Comparison of ENCODE assay signal across 33 cellular contexts in genomic region chr2:191746809-191747208, GRCh38.
DNase-seq lines count a peak whose midpoint lies in the region; ATAC-seq, FAIRE-seq and TF ChIP-seq lines count a peak whose summit lies in the region.
"Had no signal": no experiment of that assay in that cellular context is flagged by ENCODE, and none has a peak within 500 bp of the region (broad histone marks: within the 10 kb centered on the region; RNA-seq: fewer than 3 reads in every experiment).

No MANE protein-coding gene starts in this region.

- H3K36me3 ChIP-seq in astrocyte (ENCODE audit: insufficient read depth, low read length) (no peaks in the 10 kb centered on the region), SK-N-SH (replicated peaks in 1 of 2; ENCODE audit: control insufficient read depth in 1 of 2, insufficient read depth in 2 of 2, low read length in 1 of 2) (no peaks in the 10 kb centered on the region)
- H3K36me3 ChIP-seq: heart right ventricle, neutrophil, tibial nerve had no signal

- H3K27me3 ChIP-seq in astrocyte (ENCODE audit: insufficient read depth, low read length) (no peaks in the 10 kb centered on the region), SK-N-SH (ENCODE audit: insufficient read depth) (no peaks in the 10 kb centered on the region)
- H3K27me3 ChIP-seq: neutrophil, tibial nerve had no signal

- H3K79me2 ChIP-seq in astrocyte (ENCODE audit: insufficient read depth, low read length), result no peaks in the 10 kb centered on the region
- H3K79me2 ChIP-seq in SK-N-SH (ENCODE audit: insufficient read depth), result no peaks in the 10 kb centered on the region

- no peak overlapping the region for H3K27ac Mint-ChIP-seq in astrocyte (ENCODE audit: unreplicated experiment)
- H3K27ac Mint-ChIP-seq in T-helper 2 cell treated with Interferon-gamma antibody and Interleukin-4, amounts not matched to agents 5 μg/mL and 100 μg/mL, for 36 hours, result no peak overlapping the region
- H3K27ac Mint-ChIP-seq: activated CD4-positive, alpha-beta T cell treated with anti-CD3 and anti-CD28 coated beads, Interleukin-2, amount 10 ng/mL, durations not matched to agents 7 days and 5 days; activated naive CD8-positive, alpha-beta T cell treated with anti-CD3 and anti-CD28 coated beads, Interleukin-2, amount 10 ng/mL, durations not matched to agents 7 days and 5 days; naive thymus-derived CD4-positive, alpha-beta T cell had no signal

- H4K20me1 ChIP-seq in astrocyte (ENCODE audit: insufficient read depth, low read length), result no peaks in the 10 kb centered on the region
- H4K20me1 ChIP-seq in SK-N-SH (ENCODE audit: insufficient read depth), result no peaks in the 10 kb centered on the region

- no peak for TF ChIP-seq POLR2A in H54 (IDR thresholded peaks at IDR 0.05; ENCODE audit: low read depth, low read length)

- TF ChIP-seq EP300 in SK-N-SH (IDR thresholded peaks at IDR 0.05; ENCODE audit: borderline replicate concordance in 1 of 2, low read depth in 1 of 2, low read length in 1 of 2), result no peak

- H3K9me3 Mint-ChIP-seq in astrocyte (ENCODE audit: unreplicated experiment), result peaks cover 3% of the 10 kb centered on the region
- H3K9me3 Mint-ChIP-seq in T-helper 2 cell treated with Interferon-gamma antibody and Interleukin-4, amounts not matched to agents 5 μg/mL and 100 μg/mL, for 36 hours, result no peaks in the 10 kb centered on the region
- H3K9me3 Mint-ChIP-seq: activated CD4-positive, alpha-beta T cell treated with anti-CD3 and anti-CD28 coated beads, Interleukin-2, amount 10 ng/mL, durations not matched to agents 7 days and 5 days; activated naive CD8-positive, alpha-beta T cell treated with anti-CD3 and anti-CD28 coated beads, Interleukin-2, amount 10 ng/mL, durations not matched to agents 7 days and 5 days; activated T-cell treated with anti-CD3 and anti-CD28 coated beads, Interleukin-2, amount 50 U/mL, for 4 hours had no signal

- DNase-seq in H54 (ENCODE audit: insufficient read length, low spot score), result no peak
- peak; percentile 78 for DNase-seq in astrocyte (ENCODE audit: low read depth)
- peak; percentile 60 for DNase-seq in fibroblast of mammary gland (ENCODE audit: low read depth)
- peak; percentile 35 for DNase-seq in urothelium cell line (ENCODE audit: low spot score)
- DNase-seq in T-helper 2 cell treated with Interferon-gamma antibody and Interleukin-4, amounts not matched to agents 5 μg/mL and 100 μg/mL, for 36 hours (ENCODE audit: low spot score), result no peak
- no peak for DNase-seq in SK-N-SH
- DNase-seq: activated CD4-positive, alpha-beta T cell treated with anti-CD3 and anti-CD28 coated beads, Interleukin-2, amount 10 ng/mL, durations not matched to agents 7 days and 5 days; activated gamma-delta T cell; activated naive CD8-positive, alpha-beta T cell treated with anti-CD3 and anti-CD28 coated beads, Interleukin-2, amount 10 ng/mL, durations not matched to agents 7 days and 5 days; activated T-cell treated with anti-CD3 and anti-CD28 coated beads, Interleukin-2, amount 50 U/mL, for 4 hours; aorta; caudate nucleus; COR-L47; DMS53; heart right ventricle; KG1; kidney; midbrain; naive thymus-derived CD4-positive, alpha-beta T cell; NCI-H1417 treated with DMSO at 0.1 percent for 48 hours; NCI-H2081; NCI-H226; NCI-H69; SHP77; stimulated activated CD4-positive, alpha-beta T cell treated with anti-CD3 and anti-CD28 coated beads, Interleukin-15, amount 100 ng/mL, for 24 hours; stimulated activated CD4-positive, alpha-beta T cell treated with anti-CD3 and anti-CD28 coated beads, Interleukin-4, amount 100 ng/mL, for 4 hours had no signal

- POLR2A ChIA-PET in SK-N-SH (lab: Yijun Ruan, JAX), result no interaction called here

- H3F3A ChIP-seq in SK-N-SH (replicated peaks; ENCODE audit: insufficient read depth), result no peaks in the 10 kb centered on the region

- H3K9me3 ChIP-seq in astrocyte (ENCODE audit: insufficient read depth, low read depth, low read length) (no peaks in the 10 kb centered on the region), SK-N-SH (no peaks in the 10 kb centered on the region)
- H3K9me3 ChIP-seq: heart right ventricle, neutrophil, tibial nerve had no signal

- no peak overlapping the region for H3K4me3 ChIP-seq in astrocyte (ENCODE audit: insufficient read depth, low read depth, low read length)
- H3K4me3 ChIP-seq in fibroblast of mammary gland (ENCODE audit: control insufficient read depth, low read depth, low read length), result no peak overlapping the region
- H3K4me3 ChIP-seq in SK-N-SH (ENCODE audit: low read depth in 2 of 2, low read length in 1 of 2), result no peak overlapping the region
- H3K4me3 ChIP-seq: heart right ventricle, tibial nerve had no signal

- H3K4me2 ChIP-seq in astrocyte (ENCODE audit: low read length) (peak overlapping the region; percentile 39), SK-N-SH (no peak overlapping the region)

- CTCF ChIA-PET in SK-N-SH (lab: Yijun Ruan, JAX), result interaction anchor here (0.9 to 1.2 kb wide), 2 partner anchors 111 to 416 kb away, joined by 3 read pairs; no protein-coding TSS in a partner anchor

- peak overlapping the region; percentile 20 for H3K4me3 Mint-ChIP-seq in astrocyte (ENCODE audit: unreplicated experiment)
- H3K4me3 Mint-ChIP-seq in T-helper 2 cell treated with Interferon-gamma antibody and Interleukin-4, amounts not matched to agents 5 μg/mL and 100 μg/mL, for 36 hours, result no peak overlapping the region
- H3K4me3 Mint-ChIP-seq: activated CD4-positive, alpha-beta T cell treated with anti-CD3 and anti-CD28 coated beads, Interleukin-2, amount 10 ng/mL, durations not matched to agents 7 days and 5 days; activated naive CD8-positive, alpha-beta T cell treated with anti-CD3 and anti-CD28 coated beads, Interleukin-2, amount 10 ng/mL, durations not matched to agents 7 days and 5 days; activated T-cell treated with anti-CD3 and anti-CD28 coated beads, Interleukin-2, amount 50 U/mL, for 4 hours; naive thymus-derived CD4-positive, alpha-beta T cell had no signal

- no peak for ATAC-seq in GM18868 (IDR thresholded peaks at IDR 0.05; ENCODE audit: unreplicated experiment)
- ATAC-seq: activated T-cell treated with anti-CD3 and anti-CD28 coated beads, Interleukin-2, amount 50 U/mL, for 4 hours; esophagus mucosa; naive thymus-derived CD4-positive, alpha-beta T cell had no signal

- no peak for TF ChIP-seq RAD21 in SK-N-SH (IDR thresholded peaks at IDR 0.05; ENCODE audit: low read length)

- H2AFZ ChIP-seq in astrocyte (ENCODE audit: low read depth, low read length) (no peak overlapping the region), SK-N-SH (ENCODE audit: low read depth) (no peak overlapping the region)

- no peaks in the 10 kb centered on the region for H3K36me3 Mint-ChIP-seq in astrocyte (ENCODE audit: low read depth, unreplicated experiment)
- no peaks in the 10 kb centered on the region for H3K36me3 Mint-ChIP-seq in T-helper 2 cell treated with Interferon-gamma antibody and Interleukin-4, amounts not matched to agents 5 μg/mL and 100 μg/mL, for 36 hours (ENCODE audit: low read depth)
- H3K36me3 Mint-ChIP-seq: activated naive CD8-positive, alpha-beta T cell treated with anti-CD3 and anti-CD28 coated beads, Interleukin-2, amount 10 ng/mL, durations not matched to agents 7 days and 5 days; naive thymus-derived CD4-positive, alpha-beta T cell had no signal

- 83% methylated on average over 5 of the region's 5 CpGs for WGBS in SK-N-SH (ENCODE audit: low lambda C conversion rate)

- H3K9ac ChIP-seq in astrocyte (ENCODE audit: low read length), result no peak overlapping the region
- no peak overlapping the region for H3K9ac ChIP-seq in SK-N-SH

- peaks cover 22% of the 10 kb centered on the region for H3K4me1 Mint-ChIP-seq in astrocyte (ENCODE audit: low read depth, unreplicated experiment)
- peaks cover 8% of the 10 kb centered on the region for H3K4me1 Mint-ChIP-seq in T-helper 2 cell treated with Interferon-gamma antibody and Interleukin-4, amounts not matched to agents 5 μg/mL and 100 μg/mL, for 36 hours (ENCODE audit: low read depth)
- H3K4me1 Mint-ChIP-seq: activated naive CD8-positive, alpha-beta T cell treated with anti-CD3 and anti-CD28 coated beads, Interleukin-2, amount 10 ng/mL, durations not matched to agents 7 days and 5 days had no signal

- no peak for TF ChIP-seq CTCF in astrocyte (IDR thresholded peaks at IDR 0.05; ENCODE audit: insufficient read depth, low read depth, low read length)
- no peak for TF ChIP-seq CTCF in fibroblast of mammary gland (conservative IDR thresholded peaks at IDR 0.05; ENCODE audit: control insufficient read depth, insufficient read depth, low read depth, low read length)
- no peak for TF ChIP-seq CTCF in SK-N-SH (IDR thresholded peaks at IDR 0.05)

- H3K9me2 ChIP-seq in SK-N-SH, result no peaks in the 10 kb centered on the region

- H3K4me1 ChIP-seq in astrocyte (ENCODE audit: insufficient read depth, low read length) (peaks cover 21% of the 10 kb centered on the region), SK-N-SH (ENCODE audit: control insufficient read depth in 1 of 2, insufficient read depth in 2 of 2, low read depth in 1 of 2, low read length in 1 of 2) (no peaks in the 10 kb centered on the region)
- H3K4me1 ChIP-seq: heart right ventricle had no signal

- H3K27me3 Mint-ChIP-seq in astrocyte (ENCODE audit: low read depth, unreplicated experiment), result no peaks in the 10 kb centered on the region
- peaks cover 17% of the 10 kb centered on the region for H3K27me3 Mint-ChIP-seq in T-helper 2 cell treated with Interferon-gamma antibody and Interleukin-4, amounts not matched to agents 5 μg/mL and 100 μg/mL, for 36 hours (ENCODE audit: low read depth)

- H3K27ac ChIP-seq in astrocyte (ENCODE audit: low read depth, low read length) (no peak overlapping the region), SK-N-SH (ENCODE audit: low read depth in 2 of 2, low read length in 1 of 2) (no peak overlapping the region)
- H3K27ac ChIP-seq: heart right ventricle, neutrophil, tibial nerve had no signal

- FAIRE-seq in H54 (lab: Jason Lieb, UNC) (peak; percentile 36), astrocyte (lab: Jason Lieb, UNC) (peak; percentile 45), urothelium cell line (lab: Jason Lieb, UNC) (no peak)
- FAIRE-seq: frontal cortex, G401.6, H1, kidney had no signal

TF ChIP-seq in SK-N-SH, 30 proteins besides CTCF, POLR2A, EP300 and RAD21 (continues in another document):
- TF ChIP-seq FOSL2 (IDR thresholded peaks at IDR 0.05; ENCODE audit: borderline replicate concordance, low read depth) (no peak), ELF1 (IDR thresholded peaks at IDR 0.05) (no peak), NRF1 (IDR thresholded peaks at IDR 0.05; ENCODE audit: low read depth, low read length) (no peak), RXRA (IDR thresholded peaks at IDR 0.05; ENCODE audit: borderline replicate concordance, low read depth) (no peak), TAF1 (IDR thresholded peaks at IDR 0.05; ENCODE audit: borderline replicate concordance, low read depth, low read length) (no peak)
- TF ChIP-seq, protein P1, sequence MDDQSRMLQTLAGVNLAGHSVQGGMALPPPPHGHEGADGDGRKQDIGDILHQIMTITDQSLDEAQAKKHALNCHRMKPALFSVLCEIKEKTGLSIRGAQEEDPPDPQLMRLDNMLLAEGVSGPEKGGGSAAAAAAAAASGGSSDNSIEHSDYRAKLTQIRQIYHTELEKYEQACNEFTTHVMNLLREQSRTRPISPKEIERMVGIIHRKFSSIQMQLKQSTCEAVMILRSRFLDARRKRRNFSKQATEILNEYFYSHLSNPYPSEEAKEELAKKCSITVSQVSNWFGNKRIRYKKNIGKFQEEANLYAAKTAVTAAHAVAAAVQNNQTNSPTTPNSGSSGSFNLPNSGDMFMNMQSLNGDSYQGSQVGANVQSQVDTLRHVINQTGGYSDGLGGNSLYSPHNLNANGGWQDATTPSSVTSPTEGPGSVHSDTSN (IDR thresholded peaks at IDR 0.05), result no peak

Comparison
In these comparisons a context has a peak if more than half of its experiments do, and no peak if none do; other contexts are left out.
1. DNase-seq: peak in astrocyte (single experiment), fibroblast of mammary gland (single experiment) and urothelium cell line (single experiment); none in H54 (single experiment), T-helper 2 cell treated with Interferon-gamma antibody and Interleukin-4, amounts not matched to agents 5 μg/mL and 100 μg/mL, for 36 hours (single experiment) and SK-N-SH (single experiment).